Comparison of ENCODE assay signal across 20 cellular contexts in genomic region chr7:55165176-55165861, GRCh38.
DNase-seq lines count a peak whose midpoint lies in the region; ATAC-seq, FAIRE-seq and TF ChIP-seq lines count a peak whose summit lies in the region.
"Had no signal": no experiment of that assay in that cellular context is flagged by ENCODE, and none has a peak within 500 bp of the region (broad histone marks: within the 10 kb centered on the region; RNA-seq: fewer than 3 reads in every experiment).

No MANE protein-coding gene starts in this region.

- H3K27me3 ChIP-seq in neuronal stem cell (ENCODE audit: control insufficient read depth in 3 of 3, insufficient read depth in 3 of 3, low read depth in 1 of 3, low read length in 3 of 3) (peaks cover 0 to 2% (median 0%) of the 10 kb centered on the region in 3 experiments), spleen (replicated peaks in 1 of 7) (no peaks in the 10 kb centered on the region), body of pancreas (no peaks in the 10 kb centered on the region)
- no peaks in the 10 kb centered on the region for H3K27me3 ChIP-seq in naive thymus-derived CD4-positive, alpha-beta T cell (ENCODE audit: control insufficient read depth in 2 of 2, insufficient read depth in 2 of 2, low read length in 2 of 2)
- H3K27me3 ChIP-seq: BLaER1 had no signal

- no peaks in the 10 kb centered on the region for H3K4me1 Mint-ChIP-seq in naive thymus-derived CD4-positive, alpha-beta T cell
- H3K4me1 Mint-ChIP-seq: B cell; CD4-positive, CD25-positive, alpha-beta regulatory T cell had no signal

- H3K14ac ChIP-seq in neuronal stem cell (ENCODE audit: low read length) = no peak overlapping the region

- WGBS in neuronal stem cell (ENCODE audit: extremely low coverage in 2 of 2, insufficient read length in 2 of 2, insufficient replicate concordance in 1 of 2), 2 donors = no CpG with 5 or more reads among the region's 13 CpGs
- WGBS in spleen, 5 donors = 88 to 94% (median 90%) methylated on average over 13 of the region's 13 CpGs
- WGBS in body of pancreas, 2 donors = 92 to 95% methylated on average over 13 of the region's 13 CpGs

- intact Hi-C loops in spleen (cut with DNase I; ENCODE audit: low total_unique reads) = no loop called here
- intact Hi-C loops in naive thymus-derived CD4-positive, alpha-beta T cell (cut with micrococcal nuclease) = no loop called here
- intact Hi-C loops in body of pancreas (cut with DNase I) = no loop called here

- TF ChIP-seq POLR2A in spleen (IDR thresholded peaks at IDR 0.05) (no peak), body of pancreas (IDR thresholded peaks at IDR 0.05) (no peak)

- no peak overlapping the region for H3K27ac ChIP-seq in coronary artery
- no peak overlapping the region for H3K27ac ChIP-seq in neuronal stem cell (replicated peaks; ENCODE audit: low read length)
- no peak overlapping the region for H3K27ac ChIP-seq in spleen
- H3K27ac ChIP-seq in naive thymus-derived CD4-positive, alpha-beta T cell (ENCODE audit: low read depth, low read length) = no peak overlapping the region
- H3K27ac ChIP-seq in body of pancreas = no peak overlapping the region
- H3K27ac ChIP-seq: BLaER1, C4-2B had no signal

- H3K27me3 Mint-ChIP-seq in naive thymus-derived CD4-positive, alpha-beta T cell = peaks cover 2 to 15% (median 14%) of the 10 kb centered on the region in 5 donors

- H2AFZ ChIP-seq in neuronal stem cell (ENCODE audit: low read length) = no peak overlapping the region

- H2BK120ac ChIP-seq in neuronal stem cell (ENCODE audit: low read depth, low read length) = no peak overlapping the region

- H2AK5ac ChIP-seq in neuronal stem cell (ENCODE audit: low read depth, low read length) = no peak overlapping the region

- peak overlapping the region; percentile 14 for H2BK15ac ChIP-seq in neuronal stem cell (ENCODE audit: low read length)

- no peak overlapping the region for H2BK12ac ChIP-seq in neuronal stem cell (ENCODE audit: low read length)

- H3K23ac ChIP-seq in neuronal stem cell (ENCODE audit: low read depth, low read length, poor library complexity) = no peak overlapping the region

- H3K4me1 ChIP-seq in neuronal stem cell (ENCODE audit: control insufficient read depth in 2 of 2, insufficient read depth in 1 of 2, low read depth in 1 of 2, low read length in 2 of 2) = peaks cover 0 to 4% of the 10 kb centered on the region in 2 donors
- H3K4me1 ChIP-seq in spleen = no peaks in the 10 kb centered on the region
- H3K4me1 ChIP-seq in naive thymus-derived CD4-positive, alpha-beta T cell (ENCODE audit: control insufficient read depth in 2 of 2, insufficient read depth in 2 of 2, low read length in 2 of 2) = no peaks in the 10 kb centered on the region
- H3K4me1 ChIP-seq in body of pancreas = no peaks in the 10 kb centered on the region
- H3K4me1 ChIP-seq: Caco-2 had no signal

- no peak overlapping the region for H2BK5ac ChIP-seq in neuronal stem cell (ENCODE audit: low read length)

- H4K8ac ChIP-seq in neuronal stem cell (ENCODE audit: low read depth, low read length) = no peak overlapping the region

- CTCF ChIA-PET in naive thymus-derived CD4-positive, alpha-beta T cell (lab: Charles Lee) = no interaction called here

- H3K9me3 ChIP-seq in neuronal stem cell (replicated peaks in 1 of 2; ENCODE audit: control insufficient read depth in 2 of 2, insufficient read depth in 1 of 2, low read depth in 1 of 2, low read length in 2 of 2) (no peaks in the 10 kb centered on the region), spleen (no peaks in the 10 kb centered on the region), body of pancreas (no peaks in the 10 kb centered on the region)
- H3K9me3 ChIP-seq in naive thymus-derived CD4-positive, alpha-beta T cell (ENCODE audit: control insufficient read depth in 2 of 3, low read length in 3 of 3) = no peaks in the 10 kb centered on the region
- H3K9me3 ChIP-seq: BLaER1, Caco-2 had no signal

- H3K4me2 ChIP-seq in neuronal stem cell (ENCODE audit: insufficient read depth, low read length, poor library complexity, severe bottlenecking) = no peak overlapping the region
- H3K4me2 ChIP-seq: BLaER1 had no signal

- DNase-seq in HTR-8/SVneo (ENCODE audit: insufficient read length, low spot score) = no peak
- DNase-seq in coronary artery (ENCODE audit: low spot score) = peak; percentile 16
- no peak for DNase-seq in neuronal stem cell (ENCODE audit: low spot score)
- peak; percentile 59 for DNase-seq in spleen
- no peak for DNase-seq in naive thymus-derived CD4-positive, alpha-beta T cell
- DNase-seq in body of pancreas = no peak
- DNase-seq: Caco-2; CD4-positive, CD25-positive, alpha-beta regulatory T cell; CD8-positive, alpha-beta T cell; DMS153; DND-41; GOT3; H7; HCEC 1CT had no signal

- POLR2A ChIA-PET in naive thymus-derived CD4-positive, alpha-beta T cell (lab: Charles Lee) = no interaction called here

- no peak for ATAC-seq in HG03439 (IDR thresholded peaks at IDR 0.05; ENCODE audit: unreplicated experiment)
- ATAC-seq in naive thymus-derived CD4-positive, alpha-beta T cell = no peak
- no peak for ATAC-seq in body of pancreas
- ATAC-seq: CD8-positive, alpha-beta T cell had no signal

- H3K36me3 ChIP-seq in neuronal stem cell (replicated peaks in 1 of 2; ENCODE audit: control insufficient read depth in 2 of 2, insufficient read depth in 2 of 2, low read length in 2 of 2) (peaks cover 0 to 21% of the 10 kb centered on the region in 2 donors), spleen (peaks cover 0 to 61% (median 1%) of the 10 kb centered on the region in 6 donors), body of pancreas (replicated peaks in 1 of 2; ENCODE audit: insufficient read depth in 1 of 2, low read depth in 2 of 2) (peaks cover 0 to 17% of the 10 kb centered on the region in 2 donors)
- H3K36me3 ChIP-seq in naive thymus-derived CD4-positive, alpha-beta T cell (ENCODE audit: control insufficient read depth in 2 of 3, insufficient read depth in 3 of 3, low read length in 3 of 3) = no peaks in the 10 kb centered on the region
- H3K36me3 ChIP-seq: BLaER1 had no signal

- TF ChIP-seq CTCF in coronary artery (IDR thresholded peaks at IDR 0.05) = no peak
- TF ChIP-seq CTCF in spleen (IDR thresholded peaks at IDR 0.05 in 8 of 11, conservative IDR thresholded peaks at IDR 0.05 in 3 of 11) = no peak
- TF ChIP-seq CTCF in body of pancreas (IDR thresholded peaks at IDR 0.05) = no peak

- H3K4ac ChIP-seq in neuronal stem cell (ENCODE audit: low read length) = no peak overlapping the region

- H3K4me3 ChIP-seq in coronary artery = no peak overlapping the region
- no peak overlapping the region for H3K4me3 ChIP-seq in neuronal stem cell (ENCODE audit: low read length in 2 of 2)
- H3K4me3 ChIP-seq in spleen = no peak overlapping the region
- no peak overlapping the region for H3K4me3 ChIP-seq in naive thymus-derived CD4-positive, alpha-beta T cell (ENCODE audit: low read length)
- no peak overlapping the region for H3K4me3 ChIP-seq in body of pancreas
- H3K4me3 ChIP-seq: BLaER1 had no signal

- no peak overlapping the region for H3K27ac Mint-ChIP-seq in naive thymus-derived CD4-positive, alpha-beta T cell
- H3K27ac Mint-ChIP-seq: B cell; CD4-positive, CD25-positive, alpha-beta regulatory T cell; CD8-positive, alpha-beta T cell had no signal

- H3K9me3 Mint-ChIP-seq in naive thymus-derived CD4-positive, alpha-beta T cell = peaks cover 0 to 9% (median 4%) of the 10 kb centered on the region in 11 donors

- H3K79me1 ChIP-seq in neuronal stem cell (ENCODE audit: low read depth, low read length) = no peaks in the 10 kb centered on the region

- no peak overlapping the region for H4K91ac ChIP-seq in neuronal stem cell (ENCODE audit: low read depth, low read length, poor library complexity)

- no peak overlapping the region for H3K4me3 Mint-ChIP-seq in naive thymus-derived CD4-positive, alpha-beta T cell
- H3K4me3 Mint-ChIP-seq: B cell; CD4-positive, CD25-positive, alpha-beta regulatory T cell; CD8-positive, alpha-beta T cell had no signal

- peak overlapping the region; percentile 65 for H3K18ac ChIP-seq in neuronal stem cell (ENCODE audit: low read length)

- no peaks in the 10 kb centered on the region for H3K36me3 Mint-ChIP-seq in naive thymus-derived CD4-positive, alpha-beta T cell
- H3K36me3 Mint-ChIP-seq: CD4-positive, CD25-positive, alpha-beta regulatory T cell; CD8-positive, alpha-beta T cell had no signal

- FAIRE-seq in HTR-8/SVneo (lab: Jason Lieb, UNC) = peak; percentile 13
- FAIRE-seq: G401.6, GM12892 had no signal

- H3K9ac ChIP-seq in neuronal stem cell (ENCODE audit: low read depth, low read length, poor library complexity) = no peak overlapping the region
- H3K9ac ChIP-seq: BLaER1 had no signal

Comparison
In these comparisons a context has a peak if more than half of its experiments do, and no peak if none do; other contexts are left out.
1. DNase-seq: peak in coronary artery (single experiment) and spleen (single experiment); none in HTR-8/SVneo (single experiment), neuronal stem cell (single experiment), naive thymus-derived CD4-positive, alpha-beta T cell (0 of 9) and body of pancreas (0 of 4).